9 cellular contexts compared by ENCODE assay signal in genomic region chr10:14880201-14880600, GRCh38. TPM values are rescaled to one million over a fixed set of nuclear protein-coding genes. Genes with fewer than 3 reads are reported as not detected.
DNase-seq lines count a peak whose midpoint lies in the region; ATAC-seq and TF ChIP-seq lines count a peak whose summit lies in the region.
"Had no signal": no experiment of that assay in that cellular context is flagged by ENCODE, and none has a peak within 500 bp of the region (broad histone marks: within the 10 kb centered on the region; RNA-seq: fewer than 3 reads in every experiment).

No MANE protein-coding gene starts in this region.

- H3K9me3 ChIP-seq in CD8-positive, alpha-beta memory T cell (ENCODE audit: low read length) = no peaks in the 10 kb centered on the region
- H3K9me3 ChIP-seq in mammary epithelial cell (replicated peaks; ENCODE audit: insufficient read depth, low read length) = no peaks in the 10 kb centered on the region
- no peaks in the 10 kb centered on the region for H3K9me3 ChIP-seq in Peyer's patch

- peaks cover 91% of the 10 kb centered on the region for H3K79me2 ChIP-seq in mammary epithelial cell (ENCODE audit: insufficient read depth, low read length)

- dilution Hi-C loops in mammary epithelial cell (cut with HindIII; ENCODE audit: low sequenced_read_pairs) = no loop called here

- peaks cover 21% of the 10 kb centered on the region for H3K4me1 ChIP-seq in CD8-positive, alpha-beta memory T cell (ENCODE audit: insufficient read depth, low read length)
- H3K4me1 ChIP-seq in mammary epithelial cell (ENCODE audit: insufficient read depth, low read length) (peaks cover 13% of the 10 kb centered on the region), Peyer's patch (peaks cover 0 to 15% (median 0%) of the 10 kb centered on the region in 4 donors)

- no peaks in the 10 kb centered on the region for H3K9me3 Mint-ChIP-seq in CD8-positive, alpha-beta memory T cell
- H3K9me3 Mint-ChIP-seq in naive B cell = no peaks in the 10 kb centered on the region

- intact Hi-C loops in mammary epithelial cell (cut with micrococcal nuclease) = no loop called here

- POLR2A ChIA-PET in CD8-positive, alpha-beta memory T cell (lab: Charles Lee) = no interaction called here

- H3K4me3 Mint-ChIP-seq in CD8-positive, alpha-beta memory T cell = peak overlapping the region; percentile 89 to 93 (median 91)
- peak overlapping the region in 7 of 8 donors; percentile 89 to 97 (median 94) for H3K4me3 Mint-ChIP-seq in naive B cell

- H3K36me3 Mint-ChIP-seq in CD8-positive, alpha-beta memory T cell = peaks cover 0 to 10% (median 1%) of the 10 kb centered on the region in 3 donors
- no peaks in the 10 kb centered on the region for H3K36me3 Mint-ChIP-seq in naive B cell

- H3K27me3 Mint-ChIP-seq in CD8-positive, alpha-beta memory T cell = peaks cover 0 to 3% of the 10 kb centered on the region in 2 donors
- peaks cover 0 to 5% (median 0%) of the 10 kb centered on the region in 3 donors for H3K27me3 Mint-ChIP-seq in naive B cell

- H4K20me1 ChIP-seq in mammary epithelial cell (ENCODE audit: insufficient read depth, low read length) = no peaks in the 10 kb centered on the region

- no peak overlapping the region for H3K27ac ChIP-seq in CD8-positive, alpha-beta memory T cell (ENCODE audit: low read depth, low read length)
- H3K27ac ChIP-seq in mammary epithelial cell (ENCODE audit: insufficient read depth, low read depth, low read length) (peak overlapping the region; percentile 53), Peyer's patch (no peak overlapping the region)
- H3K27ac ChIP-seq: epithelial cell of prostate had no signal

- peak overlapping the region; percentile 85 for H3K4me2 ChIP-seq in mammary epithelial cell (ENCODE audit: insufficient read depth, low read depth, low read length)

- no peaks in the 10 kb centered on the region for H3K36me3 ChIP-seq in CD8-positive, alpha-beta memory T cell (ENCODE audit: insufficient read depth, low read length)
- H3K36me3 ChIP-seq in mammary epithelial cell (ENCODE audit: insufficient read depth, low read length) (peaks cover 5% of the 10 kb centered on the region), Peyer's patch (no peaks in the 10 kb centered on the region)

- no peak for TF ChIP-seq POLR2A in Peyer's patch (IDR thresholded peaks at IDR 0.05)

- H3K9ac ChIP-seq in mammary epithelial cell (ENCODE audit: insufficient read depth, low read length) = peak overlapping the region; percentile 6

- peaks cover 32 to 42% (median 33%) of the 10 kb centered on the region in 3 donors for H3K4me1 Mint-ChIP-seq in CD8-positive, alpha-beta memory T cell
- H3K4me1 Mint-ChIP-seq in naive B cell = peaks cover 13 to 30% (median 24%) of the 10 kb centered on the region in 3 donors

- H2AFZ ChIP-seq in mammary epithelial cell (ENCODE audit: low read depth, low read length) = peak overlapping the region; percentile 28

- TF ChIP-seq CTCF in mammary epithelial cell (conservative IDR thresholded peaks at IDR 0.05 in 1 of 2, IDR thresholded peaks at IDR 0.05 in 1 of 2; ENCODE audit: extremely low read depth in 1 of 2, insufficient read depth in 1 of 2, low read depth in 1 of 2, low read length in 2 of 2) = no peak
- TF ChIP-seq CTCF in Peyer's patch (IDR thresholded peaks at IDR 0.05) = no peak

- WGBS in mammary epithelial cell (ENCODE audit: low coverage, missing lambda C conversion rate) = 57% methylated on average over 7 of the region's 7 CpGs

- in situ Hi-C loops in mammary epithelial cell (cut with MboI; ENCODE audit: low sequenced_read_pairs in 2 of 2) = no loop called here

- H3K27me3 ChIP-seq in CD8-positive, alpha-beta memory T cell (ENCODE audit: insufficient read depth, low read length, poor library complexity, severe bottlenecking) = no peaks in the 10 kb centered on the region
- H3K27me3 ChIP-seq in mammary epithelial cell (ENCODE audit: insufficient read depth, low read length) (no peaks in the 10 kb centered on the region), Peyer's patch (no peaks in the 10 kb centered on the region)

- BruUV-seq in mammary epithelial cell (replicated peaks; lab: Mats Ljungman, UMichigan) = no TSS peak

- peak in 1 of 5 donors; percentile 7 for DNase-seq in CD8-positive, alpha-beta memory T cell
- DNase-seq in Jurkat, Clone E6-1 (ENCODE audit: low read depth, low spot score) = no peak
- DNase-seq in mammary epithelial cell (peak; percentile 15), naive B cell (no peak), Peyer's patch (no peak), NCI-H748 (lab: John Stamatoyannopoulos, UW; ENCODE audit: unreplicated experiment) (no peak)

- ATAC-seq in naive B cell (ENCODE audit: low read depth in 2 of 2) (no peak), GM18498 (IDR thresholded peaks at IDR 0.05; ENCODE audit: unreplicated experiment) (no peak), HG02678 (IDR thresholded peaks at IDR 0.05; ENCODE audit: unreplicated experiment) (no peak)

- CTCF ChIA-PET in CD8-positive, alpha-beta memory T cell (lab: Charles Lee) = no interaction called here
- CTCF ChIA-PET in mammary epithelial cell (lab: Charles Lee; ENCODE audit: low non-redundant PET) = no interaction called here

- H3K4me3 ChIP-seq in CD8-positive, alpha-beta memory T cell (ENCODE audit: low read length) = no peak overlapping the region
- peak overlapping the region; percentile 63 for H3K4me3 ChIP-seq in Jurkat, Clone E6-1 (ENCODE audit: low read length)
- H3K4me3 ChIP-seq in mammary epithelial cell (replicated peaks in 1 of 3; ENCODE audit: insufficient read depth in 1 of 3, low read depth in 2 of 3, low read length in 3 of 3) = peak overlapping the region; percentile 60 to 71 (median 67)
- H3K4me3 ChIP-seq in Peyer's patch = peak overlapping the region in 1 of 4 donors; percentile 93

- peak overlapping the region in 7 of 8 donors; percentile 45 to 98 (median 88) for H3K27ac Mint-ChIP-seq in CD8-positive, alpha-beta memory T cell
- H3K27ac Mint-ChIP-seq in naive B cell = peak overlapping the region in 1 of 6 donors; percentile 24

RNA-seq across cellular contexts. Expression of gene SUV39H2, which starts 1.5 kb away (rescaled TPM):
- 10 to 100 TPM; 30.8 to 35.8 TPM for total RNA-seq in CD8-positive, alpha-beta memory T cell
- polyA plus RNA-seq in CD8-positive, alpha-beta memory T cell = 3.4 TPM
- polyA plus RNA-seq in Jurkat, Clone E6-1 (2012; ENCODE audit: insufficient read depth, insufficient read length) = 38.4 TPM
- total RNA-seq in mammary epithelial cell (10 to 100 TPM in 1 of 2 donors, 1 to 10 TPM in 1; 8.5 to 17.2 TPM), Peyer's patch (10 to 100 TPM in 2 of 4 donors, 1 to 10 TPM in 2; 2.5 to 22.3 (median 9.0) TPM)
- polyA plus RNA-seq in mammary epithelial cell (11.7 TPM), naive B cell (ENCODE audit: low read depth in 6 of 6) (1 to 10 TPM; 1.0 to 3.9 (median 1.7) TPM)
- polyA minus RNA-seq in mammary epithelial cell = 20.3 TPM

RNA-seq across cellular contexts. Expression of gene HSPA14, which starts 42.1 kb away (rescaled TPM):
- 10 to 100 TPM; 43.3 to 45.5 TPM for total RNA-seq in CD8-positive, alpha-beta memory T cell
- 20.0 TPM for polyA plus RNA-seq in CD8-positive, alpha-beta memory T cell
- 37.2 TPM for polyA plus RNA-seq in Jurkat, Clone E6-1 (2012; ENCODE audit: insufficient read depth, insufficient read length)
- 10 to 100 TPM; 11.5 to 20.2 TPM for total RNA-seq in mammary epithelial cell
- polyA plus RNA-seq in mammary epithelial cell = 17.2 TPM
- 7.8 TPM for polyA minus RNA-seq in mammary epithelial cell
- polyA plus RNA-seq in naive B cell (ENCODE audit: low read depth in 6 of 6) = 10 to 100 TPM; 14.8 to 23.3 (median 19.8) TPM
- total RNA-seq in Peyer's patch = 10 to 100 TPM; 11.4 to 20.6 (median 12.0) TPM

RNA-seq across cellular contexts. Expression of gene MSANTD7, which starts 42.1 kb away (rescaled TPM):
- total RNA-seq in CD8-positive, alpha-beta memory T cell = 10 to 100 TPM; 28.5 to 30.4 TPM
- 8.7 TPM for polyA plus RNA-seq in CD8-positive, alpha-beta memory T cell
- 19.6 TPM for polyA plus RNA-seq in Jurkat, Clone E6-1 (2012; ENCODE audit: insufficient read depth, insufficient read length)
- total RNA-seq in mammary epithelial cell = 10 to 100 TPM; 15.1 to 20.5 TPM
- polyA plus RNA-seq in mammary epithelial cell = 5.7 TPM
- polyA minus RNA-seq in mammary epithelial cell = 10.1 TPM
- polyA plus RNA-seq in naive B cell (ENCODE audit: low read depth in 6 of 6) = 10 to 100 TPM in 2 of 6 donors, 1 to 10 TPM in 4; 6.4 to 19.6 (median 9.3) TPM
- total RNA-seq in Peyer's patch = 10 to 100 TPM in 3 of 4 donors, 1 to 10 TPM in 1; 9.1 to 12.8 (median 10.3) TPM

RNA-seq across cellular contexts. Expression of gene CDNF, which starts 42.4 kb away (rescaled TPM):
- total RNA-seq in CD8-positive, alpha-beta memory T cell = 1 to 10 TPM in 1 of 2 experiments, under 1 TPM in 1; 0.96 to 1.2 TPM
- polyA plus RNA-seq in CD8-positive, alpha-beta memory T cell = 0.47 TPM
- not detected for polyA plus RNA-seq in Jurkat, Clone E6-1 (2012; ENCODE audit: insufficient read depth, insufficient read length)
- 1 to 10 TPM in 1 of 2 donors, under 1 TPM in 1; 0.83 to 1.5 TPM for total RNA-seq in mammary epithelial cell
- 1.5 TPM for polyA plus RNA-seq in mammary epithelial cell
- polyA minus RNA-seq in mammary epithelial cell = not detected
- polyA plus RNA-seq in naive B cell (ENCODE audit: low read depth in 6 of 6) = 1 to 10 TPM; 1.1 to 2.7 (median 1.9) TPM
- total RNA-seq in Peyer's patch = 1 to 10 TPM in 3 of 4 donors, not detected in 1; 3.1 to 6.7 (median 4.0) TPM
